12 cellular contexts compared by ENCODE assay signal in genomic region chr1:229221106-229222019, GRCh38. TPM values are rescaled to one million over a fixed set of nuclear protein-coding genes. Genes with fewer than 3 reads are reported as not detected.
DNase-seq lines count a peak whose midpoint lies in the region; ATAC-seq, FAIRE-seq and TF ChIP-seq lines count a peak whose summit lies in the region.
"Had no signal": no experiment of that assay in that cellular context is flagged by ENCODE, and none has a peak within 500 bp of the region (broad histone marks: within the 10 kb centered on the region; RNA-seq: fewer than 3 reads in every experiment).

No MANE protein-coding gene starts in this region.

- H3F3A ChIP-seq in PC-3 (ENCODE audit: low read length, unreplicated experiment) = no peaks in the 10 kb centered on the region

- peaks cover 5% of the 10 kb centered on the region; the same call in 1 of the 2 replicates for H3K9me2 ChIP-seq in PC-3 (replicated peaks; ENCODE audit: low read length)

- 0 out of 2 replicates have a peak overlapping the region, but pooled peaks have one; percentile 32 for H3K9ac ChIP-seq in PC-3 (ENCODE audit: low read length)

- 55% methylated on average over 7 of the region's 7 CpGs for WGBS in right cardiac atrium
- 55% methylated on average over 7 of the region's 7 CpGs for WGBS in urinary bladder

- H3K27ac ChIP-seq in right cardiac atrium (ENCODE audit: low read length) (no peak overlapping the region), PC-3 (ENCODE audit: low read length) (peak overlapping the region; percentile 88), urinary bladder (ENCODE audit: low read depth) (peak overlapping the region; percentile 65)

- H3K4me3 ChIP-seq in right cardiac atrium (ENCODE audit: low read length) (no peak overlapping the region), PC-3 (ENCODE audit: low read length) (peak overlapping the region; percentile 22; the same call in 1 of the 2 replicates), urinary bladder (ENCODE audit: low read depth, low read length) (no peak overlapping the region)

- H3K9me3 Mint-ChIP-seq in activated CD4-positive, alpha-beta T cell treated with anti-CD3 and anti-CD28 coated beads for 36 hours (ENCODE audit: low read depth) = no peaks in the 10 kb centered on the region
- H3K9me3 Mint-ChIP-seq: neural crest cell; stimulated activated effector memory CD8-positive, alpha-beta T cell treated with anti-CD3 and anti-CD28 coated beads, Interleukin-12 subunit alpha, Interleukin-12 subunit beta, amount 100 ng/mL, for 72 hours had no signal

- no peaks in the 10 kb centered on the region for H3K4me1 Mint-ChIP-seq in activated CD4-positive, alpha-beta T cell treated with anti-CD3 and anti-CD28 coated beads for 36 hours
- H3K4me1 Mint-ChIP-seq: B cell; stimulated activated effector memory CD8-positive, alpha-beta T cell treated with anti-CD3 and anti-CD28 coated beads, Interleukin-12 subunit alpha, Interleukin-12 subunit beta, amount 100 ng/mL, for 72 hours had no signal

- no peak for DNase-seq in right cardiac atrium
- no peak for DNase-seq in Right ventricle myocardium inferior (ENCODE audit: missing footprints)
- peak; percentile 97 for DNase-seq in PC-3
- DNase-seq in fibroblast of the conjunctiva (ENCODE audit: low read depth) = peak; percentile 86
- no peak for DNase-seq in GM12892 (ENCODE audit: insufficient read length)
- no peak for DNase-seq in activated CD4-positive, alpha-beta T cell treated with anti-CD3 and anti-CD28 coated beads for 36 hours
- no peak for DNase-seq in medulla oblongata (ENCODE audit: extremely low spot score)
- DNase-seq: effector CD8-positive, alpha-beta T cell had no signal

- no peaks in the 10 kb centered on the region for H3K27me3 Mint-ChIP-seq in activated CD4-positive, alpha-beta T cell treated with anti-CD3 and anti-CD28 coated beads for 36 hours
- H3K27me3 Mint-ChIP-seq: B cell had no signal

- H3K27ac Mint-ChIP-seq in activated CD4-positive, alpha-beta T cell treated with anti-CD3 and anti-CD28 coated beads for 36 hours = no peak overlapping the region
- H3K27ac Mint-ChIP-seq: B cell; stimulated activated effector memory CD8-positive, alpha-beta T cell treated with anti-CD3 and anti-CD28 coated beads, Interleukin-12 subunit alpha, Interleukin-12 subunit beta, amount 100 ng/mL, for 72 hours had no signal

- no peak overlapping the region for H3K4me3 Mint-ChIP-seq in activated CD4-positive, alpha-beta T cell treated with anti-CD3 and anti-CD28 coated beads for 36 hours
- H3K4me3 Mint-ChIP-seq: B cell; neural crest cell; stimulated activated effector memory CD8-positive, alpha-beta T cell treated with anti-CD3 and anti-CD28 coated beads, Interleukin-12 subunit alpha, Interleukin-12 subunit beta, amount 100 ng/mL, for 72 hours had no signal

- H3K27me3 ChIP-seq in right cardiac atrium (ENCODE audit: control insufficient read depth, insufficient read depth) = no peaks in the 10 kb centered on the region
- no peaks in the 10 kb centered on the region; the same call in 1 of the 2 replicates for H3K27me3 ChIP-seq in PC-3 (ENCODE audit: low read length)

- BruUV-seq in PC-3 (replicated peaks; lab: Mats Ljungman, UMichigan) = no TSS peak

- peak overlapping the region; percentile 72 for H3K4me2 ChIP-seq in PC-3 (ENCODE audit: low read length)

- CTCF ChIA-PET in PC-3 (lab: Charles Lee) = no interaction called here
- CTCF ChIA-PET in activated CD4-positive, alpha-beta T cell treated with anti-CD3 and anti-CD28 coated beads for 36 hours (lab: Charles Lee) = interaction anchor here (0.6 kb wide), 2 partner anchors 135 to 192 kb away, joined by 3 read pairs; no protein-coding TSS in a partner anchor

- no peak for FAIRE-seq in GM12892 (lab: Jason Lieb, UNC)

- TF ChIP-seq POLR2A in GM12892 (IDR thresholded peaks at IDR 0.05; ENCODE audit: low read depth, low read length) = no peak

- H3K36me3 Mint-ChIP-seq in activated CD4-positive, alpha-beta T cell treated with anti-CD3 and anti-CD28 coated beads for 36 hours (ENCODE audit: low read depth) = no peaks in the 10 kb centered on the region
- H3K36me3 Mint-ChIP-seq: stimulated activated effector memory CD8-positive, alpha-beta T cell treated with anti-CD3 and anti-CD28 coated beads, Interleukin-12 subunit alpha, Interleukin-12 subunit beta, amount 100 ng/mL, for 72 hours had no signal

- POLR2A ChIA-PET in PC-3 (lab: Charles Lee; ENCODE audit: unreplicated experiment) = no interaction called here
- POLR2A ChIA-PET in activated CD4-positive, alpha-beta T cell treated with anti-CD3 and anti-CD28 coated beads for 36 hours (lab: Charles Lee) = no interaction called here

- H3K79me2 ChIP-seq in PC-3 (ENCODE audit: low read length) = no peaks in the 10 kb centered on the region

- H3K9me3 ChIP-seq in right cardiac atrium (ENCODE audit: control insufficient read depth, low read length) (no peaks in the 10 kb centered on the region), PC-3 (ENCODE audit: low read length) (no peaks in the 10 kb centered on the region)

- no peaks in the 10 kb centered on the region for H4K20me1 ChIP-seq in PC-3 (ENCODE audit: low read length)

- ATAC-seq in right cardiac atrium (peak; percentile 50 to 82), Right ventricle myocardium inferior (no peak), PC-3 (peak; percentile 73)
- ATAC-seq in activated CD4-positive, alpha-beta T cell treated with anti-CD3 and anti-CD28 coated beads for 36 hours = no peak
- ATAC-seq: stimulated activated effector memory CD8-positive, alpha-beta T cell treated with anti-CD3 and anti-CD28 coated beads, Interleukin-12 subunit alpha, Interleukin-12 subunit beta, amount 100 ng/mL, for 72 hours had no signal

- no peak for TF ChIP-seq CTCF in PC-3 (conservative IDR thresholded peaks at IDR 0.05; ENCODE audit: low read depth, low read length)

- H3K4me1 ChIP-seq in right cardiac atrium (ENCODE audit: control insufficient read depth, insufficient read depth, low read length) (peaks cover 4% of the 10 kb centered on the region), PC-3 (ENCODE audit: insufficient read depth, low read length) (peaks cover 41% of the 10 kb centered on the region), urinary bladder (ENCODE audit: insufficient read depth) (peaks cover 2% of the 10 kb centered on the region)

- H2AFZ ChIP-seq in PC-3 (ENCODE audit: low read length) = peak overlapping the region; percentile 64

- intact Hi-C loops in right cardiac atrium (cut with DNase I) (loop anchor here in 2 of 4 donors (5.0 to 10.0 kb wide), 3 partner anchors 484 to 547 kb away; partner anchors contain the start of gene RHOU (in 2 of the 2)), Right ventricle myocardium inferior (cut with DNase I) (no loop called here), PC-3 (cut with micrococcal nuclease) (no loop called here)
- intact Hi-C loops in activated CD4-positive, alpha-beta T cell treated with anti-CD3 and anti-CD28 coated beads for 36 hours (cut with DNase I, micrococcal nuclease) = loop anchor here in 1 of 2 experiments (10.0 kb wide), 1 partner anchor 87 kb away; no protein-coding TSS in a partner anchor

- H3K36me3 ChIP-seq in PC-3 (ENCODE audit: low read depth, low read length) (no peaks in the 10 kb centered on the region), urinary bladder (ENCODE audit: insufficient read depth) (no peaks in the 10 kb centered on the region)

RNA-seq across cellular contexts. Expression of gene RAB4A, which starts 49.5 kb away (rescaled TPM):
- total RNA-seq in right cardiac atrium (100 to 1,000 TPM in 2 of 4 donors, 10 to 100 TPM in 2; 95.5 to 114 (median 103) TPM), Right ventricle myocardium inferior (131 TPM), PC-3 (2014; rRNA removed) (33.9 and 67.0 TPM in 2 replicates), urinary bladder (33.5 TPM)
- polyA plus RNA-seq in right cardiac atrium (50.1 TPM), urinary bladder (51.4 TPM)
- polyA plus RNA-seq in GM12892 (2012; ENCODE audit: missing spikeins) = 24.2 TPM
- total RNA-seq in activated CD4-positive, alpha-beta T cell treated with anti-CD3 and anti-CD28 coated beads for 36 hours = 10 to 100 TPM; 22.1 to 24.0 TPM

Comparison
In these comparisons a context has a peak if more than half of its experiments do, and no peak if none do; other contexts are left out.
1. ATAC-seq: peak in right cardiac atrium (2 of 2) and PC-3 (single experiment); none in Right ventricle myocardium inferior (single experiment) and activated CD4-positive, alpha-beta T cell treated with anti-CD3 and anti-CD28 coated beads for 36 hours (single experiment).
2. DNase-seq: peak in PC-3 (single experiment) and fibroblast of the conjunctiva (single experiment); none in right cardiac atrium (0 of 3), Right ventricle myocardium inferior (single experiment), GM12892 (single experiment), activated CD4-positive, alpha-beta T cell treated with anti-CD3 and anti-CD28 coated beads for 36 hours (single experiment) and medulla oblongata (single experiment).